Comparison of ENCODE assay signal across 14 cellular contexts in the genomic region with DNA sequence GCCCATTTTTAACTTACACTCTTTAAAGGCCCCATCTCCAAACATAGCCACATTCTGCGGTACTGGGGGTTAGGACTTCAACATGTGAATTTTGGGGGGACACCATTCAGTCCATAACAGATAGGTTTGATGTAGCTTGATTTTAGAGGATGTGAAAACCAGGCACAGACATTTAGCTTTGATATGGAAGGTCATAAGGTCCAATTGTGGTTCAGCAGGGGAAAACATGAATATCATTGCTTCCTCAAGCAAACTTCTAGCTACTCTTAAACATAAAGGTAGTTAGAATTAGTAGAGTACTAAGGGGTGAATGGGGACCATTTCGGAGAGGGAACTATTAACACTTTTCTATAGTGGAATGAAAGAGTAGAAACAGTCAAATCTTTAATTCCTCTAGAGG.
"Had no signal": no experiment of that assay in that cellular context is flagged by ENCODE, and none has a peak within 500 bp of the region (broad histone marks: within the 10 kb centered on the region; RNA-seq: fewer than 3 reads in every experiment).

No MANE protein-coding gene starts in this region.

- H3K27ac ChIP-seq: lower lobe of right lung, ovary, spleen, tibial artery had no signal

- H3K4me3 Mint-ChIP-seq: activated CD4-positive, alpha-beta T cell treated with anti-CD3 and anti-CD28 coated beads, Interleukin-2, amount 10 ng/mL, durations not matched to agents 24 days and 14 days; activated T-helper 1 cell treated with anti-CD3 and anti-CD28 coated beads, Interleukin-12 subunit alpha, Interleukin-12 subunit beta, Interleukin-2, Interleukin-4 antibody, amounts not matched to agents 30 ng/mL and 10 ng/mL and 1 ng/mL, durations not matched to agents 14 hours and 24 hours and 36 hours; neural crest cell had no signal

- H3K4me3 ChIP-seq: lower lobe of right lung, ovary, sigmoid colon, spleen, tibial artery had no signal

- FAIRE-seq: urothelium cell line had no signal

- ATAC-seq: left cardiac atrium, lower lobe of right lung had no signal

- H3K9me3 ChIP-seq: lower lobe of right lung, ovary, sigmoid colon, spleen, tibial artery had no signal

- H3K27me3 ChIP-seq: ovary, sigmoid colon, spleen, tibial artery had no signal

- H3K4me1 Mint-ChIP-seq: neural crest cell had no signal

- H3K27me3 Mint-ChIP-seq: activated CD4-positive, alpha-beta T cell treated with anti-CD3 and anti-CD28 coated beads, Interleukin-2, amount 10 ng/mL, durations not matched to agents 24 days and 14 days had no signal

- DNase-seq: activated CD4-positive, alpha-beta T cell treated with anti-CD3 and anti-CD28 coated beads, Interleukin-2, amount 10 ng/mL, durations not matched to agents 24 days and 14 days; activated naive CD4-positive, alpha-beta T cell; erythroblast; left cardiac atrium; lower lobe of right lung; midbrain; ovary; sigmoid colon; spleen; T1000; tibial artery had no signal

- H3K9me3 Mint-ChIP-seq: activated CD4-positive, alpha-beta T cell treated with anti-CD3 and anti-CD28 coated beads, Interleukin-2, amount 10 ng/mL, durations not matched to agents 24 days and 14 days; activated T-helper 1 cell treated with anti-CD3 and anti-CD28 coated beads, Interleukin-12 subunit alpha, Interleukin-12 subunit beta, Interleukin-2, Interleukin-4 antibody, amounts not matched to agents 30 ng/mL and 10 ng/mL and 1 ng/mL, durations not matched to agents 14 hours and 24 hours and 36 hours; neural crest cell had no signal

- H3K36me3 ChIP-seq: lower lobe of right lung, ovary, sigmoid colon, tibial artery had no signal

- H3K27ac Mint-ChIP-seq: activated CD4-positive, alpha-beta T cell treated with anti-CD3 and anti-CD28 coated beads, Interleukin-2, amount 10 ng/mL, durations not matched to agents 24 days and 14 days; activated T-helper 1 cell treated with anti-CD3 and anti-CD28 coated beads, Interleukin-12 subunit alpha, Interleukin-12 subunit beta, Interleukin-2, Interleukin-4 antibody, amounts not matched to agents 30 ng/mL and 10 ng/mL and 1 ng/mL, durations not matched to agents 14 hours and 24 hours and 36 hours had no signal
